In the genomic region with DNA sequence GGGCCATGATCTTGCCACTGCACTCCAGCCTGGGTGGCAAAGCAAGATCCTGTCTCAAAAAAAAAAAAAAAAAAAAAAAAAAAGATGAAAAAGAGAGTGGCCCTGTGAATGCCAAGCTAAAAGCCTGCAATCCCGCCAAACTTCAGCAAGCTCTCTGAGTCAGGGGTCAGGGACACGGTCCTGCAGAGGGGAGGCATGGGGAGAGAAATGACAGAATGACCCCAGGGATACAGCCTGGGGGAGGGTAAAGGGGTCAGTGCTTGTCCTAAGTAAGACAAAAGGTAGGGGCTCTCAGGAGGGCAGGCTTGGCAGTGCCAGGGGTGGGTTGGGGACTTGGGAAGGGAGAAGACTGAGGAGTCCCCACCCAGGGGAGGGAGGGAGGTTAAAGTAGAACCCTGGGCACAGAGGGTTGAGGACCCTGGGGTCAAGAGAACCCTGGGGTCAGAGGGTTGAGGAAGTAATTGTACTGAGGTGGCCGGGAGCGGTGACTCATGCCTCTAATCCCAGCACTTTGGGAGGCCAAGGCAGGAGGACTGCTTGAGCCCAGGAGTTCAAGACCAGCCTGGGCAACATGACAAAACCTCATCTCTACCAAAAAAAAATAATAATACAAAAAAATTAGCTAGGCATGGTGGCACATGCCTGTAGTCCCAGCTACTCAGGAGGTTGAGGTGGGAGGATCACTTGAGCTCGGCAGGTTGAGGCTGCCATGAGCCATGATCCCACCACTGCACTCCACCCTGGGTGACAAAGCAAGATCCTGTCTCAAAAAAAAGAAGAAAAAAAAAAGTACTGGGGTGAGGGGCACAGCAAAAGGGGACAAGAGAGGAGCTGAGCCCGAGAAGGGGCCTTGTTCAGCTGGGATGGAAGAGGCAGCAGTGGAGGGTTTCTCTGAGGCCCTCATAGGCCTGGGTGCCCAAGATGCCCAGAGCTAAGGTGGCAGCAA, we compare ENCODE assay signal across 11 cellular contexts. TPM values are rescaled to one million over a fixed set of nuclear protein-coding genes. Genes with fewer than 3 reads are reported as not detected.
DNase-seq lines count a peak whose midpoint lies in the region; ATAC-seq, FAIRE-seq and TF ChIP-seq lines count a peak whose summit lies in the region.
"Had no signal": no experiment of that assay in that cellular context is flagged by ENCODE, and none has a peak within 500 bp of the region (broad histone marks: within the 10 kb centered on the region; RNA-seq: fewer than 3 reads in every experiment).

No MANE protein-coding gene starts in this region.

- no peak overlapping the region for H2AFZ ChIP-seq in PC-9

- CTCF ChIA-PET in A549 (lab: Yijun Ruan, JAX) (interaction anchor here (0.6 to 8.1 kb wide), 12 partner anchors 11 to 71 kb away, joined by 3 to 67 read pairs (median 4); no protein-coding TSS in a partner anchor), PC-9 (lab: Charles Lee) (interaction anchor here (0.6 to 1.2 kb wide), 5 partner anchors 15 to 60 kb away, joined by 3 to 13 read pairs (median 8); a partner anchor contains a TSS)

- no peaks in the 10 kb centered on the region for H4K20me1 ChIP-seq in PC-9 (ENCODE audit: insufficient read depth)

- ATAC-seq in A549, result no peak

- H3F3A ChIP-seq in PC-9 (ENCODE audit: insufficient read depth, low read depth), result peaks cover 28% of the 10 kb centered on the region; the same call in 1 of the 2 replicates

- no peaks in the 10 kb centered on the region for H3K79me2 ChIP-seq in PC-9 (ENCODE audit: low read depth)

- H3K27ac ChIP-seq in A549 (peak overlapping the region; percentile 71 to 94), PC-9 (peak overlapping the region; percentile 86), prostate gland (peak overlapping the region; percentile 80 to 81)

- H3K36me3 ChIP-seq in PC-9 (ENCODE audit: low read depth) (no peaks in the 10 kb centered on the region), prostate gland (no peaks in the 10 kb centered on the region)

- no peak for TF ChIP-seq EP300 in A549 (IDR thresholded peaks at IDR 0.05)

- intact Hi-C loops in PC-9 (cut with micrococcal nuclease; ENCODE audit: unreplicated experiment) (loop anchor here (2.0 to 5.0 kb wide), 5 partner anchors 27 to 341 kb away; a partner anchor contains a TSS), prostate gland (cut with DNase I) (no loop called here)

- WGBS in A549 (ENCODE audit: missing lambda C conversion rate), result 52% methylated on average over 6 of the region's 6 CpGs
- WGBS in prostate gland, result 63% methylated on average over 6 of the region's 6 CpGs

- H3K4me2 ChIP-seq in A549, result peak overlapping the region; percentile 68
- H3K4me2 ChIP-seq in PC-9, result peak overlapping the region; percentile 59

- TF ChIP-seq CTCF in A549 (IDR thresholded peaks at IDR 0.05) (no peak), PC-9 (conservative IDR thresholded peaks at IDR 0.05) (no peak), prostate gland (IDR thresholded peaks at IDR 0.05) (no peak)

- H3K9me3 ChIP-seq in A549 (no peaks in the 10 kb centered on the region), PC-9 (ENCODE audit: insufficient read depth, low read depth) (no peaks in the 10 kb centered on the region), prostate gland (no peaks in the 10 kb centered on the region)

- no peaks in the 10 kb centered on the region for H3K9me2 ChIP-seq in PC-9 (ENCODE audit: insufficient read depth)

- H3K27me3 ChIP-seq in PC-9 (ENCODE audit: insufficient read depth, low read depth), result no peaks in the 10 kb centered on the region
- no peaks in the 10 kb centered on the region for H3K27me3 ChIP-seq in prostate gland (replicated peaks; ENCODE audit: insufficient read depth)

- DNase-seq in A549 (ENCODE audit: low read depth in 1 of 2, low spot score in 1 of 2), result no peak
- DNase-seq in PC-9, result no peak
- DNase-seq in fibroblast of gingiva (ENCODE audit: low read depth), result peak; percentile 36
- DNase-seq in prostate gland (ENCODE audit: low spot score), result no peak
- no peak for DNase-seq in superior temporal gyrus (ENCODE audit: extremely low spot score)
- no peak for DNase-seq in DMS153 treated with DMSO at 0.1 percent for 48 hours (lab: John Stamatoyannopoulos, UW; ENCODE audit: unreplicated experiment)
- DNase-seq in NCI-H446 treated with DMSO at 0.1 percent for 48 hours (lab: John Stamatoyannopoulos, UW), result no peak
- no peak for DNase-seq in NCI-H2029 treated with DMSO at 0.1 percent for 48 hours (lab: John Stamatoyannopoulos, UW)
- DNase-seq: CD4-positive, CD25-positive, alpha-beta regulatory T cell; NCI-H1092 treated with DMSO at 0.1 percent for 48 hours had no signal

- TSS peak; percentile 29 for BruUV-seq in PC-9 (replicated peaks; lab: Mats Ljungman, UMichigan)

- TF ChIP-seq RAD21 in A549 (conservative IDR thresholded peaks at IDR 0.05 in 1 of 2, IDR thresholded peaks at IDR 0.05 in 1 of 2), result no peak

- TF ChIP-seq POLR2A in A549 (IDR thresholded peaks at IDR 0.05; ENCODE audit: low read length), result no peak
- TF ChIP-seq POLR2A in prostate gland (IDR thresholded peaks at IDR 0.05), result no peak

- POLR2A ChIA-PET in A549 (lab: Yijun Ruan, JAX) (interaction anchor here (0.5 to 1.7 kb wide), 5 partner anchors 8 to 297 kb away, joined by 3 to 6 read pairs (median 3); a partner anchor contains a TSS), PC-9 (lab: Charles Lee; ENCODE audit: unreplicated experiment) (interaction anchor here (0.6 to 1.2 kb wide), 5 partner anchors 8 to 334 kb away, joined by 3 to 6 read pairs (median 3); a partner anchor contains a TSS)

- H3K4me3 ChIP-seq in A549, result no peak overlapping the region
- H3K4me3 ChIP-seq in PC-9, result no peak overlapping the region
- H3K4me3 ChIP-seq in prostate gland, result no peak overlapping the region

- FAIRE-seq in A549 (lab: Jason Lieb, UNC), result no peak

- peaks cover 65% of the 10 kb centered on the region for H3K4me1 ChIP-seq in A549
- H3K4me1 ChIP-seq in PC-9 (replicated peaks; ENCODE audit: insufficient read depth), result peaks cover 42% of the 10 kb centered on the region
- peaks cover 21% of the 10 kb centered on the region for H3K4me1 ChIP-seq in prostate gland (replicated peaks)

TF ChIP-seq in A549, 52 proteins besides CTCF, POLR2A, EP300 and RAD21:
- no peak for TF ChIP-seq EHF (CRISPR knock-in tag; IDR thresholded peaks at IDR 0.05)
- TF ChIP-seq FOSL2 (IDR thresholded peaks at IDR 0.05), result no peak
- peak; percentile 30; the same call in 1 of the 2 replicates for TF ChIP-seq FOSL2 (CRISPR knock-in tag; IDR thresholded peaks at IDR 0.05)

RNA-seq across cellular contexts. Expression of a gene that starts 5.2 kb away (rescaled TPM):
- polyA plus RNA-seq in A549 (2011; rRNA removed), result 6.5 and 6.8 TPM in 2 replicates
- polyA plus RNA-seq in A549 (2012; cell fraction: cytosol; rRNA removed), result 7.5 and 9.0 TPM in 2 replicates
- polyA plus RNA-seq in A549 (2012; cell fraction: nucleus; rRNA removed), result 57.8 and 81.9 TPM in 2 replicates
- 6.5 to 8.4 TPM (median 7.4 TPM) in 3 replicates for polyA plus RNA-seq in A549 (2017; fragmentation: RNase III; extraction: RNeasy Plus Mini Kit Qiagen cat#74134 plus additional on column Dnase treatment)
- polyA minus RNA-seq in A549 (2011; rRNA and poly(A)+ RNA removed), result 6.1 and 7.2 TPM in 2 replicates
- 52.4 and 92.6 TPM in 2 replicates for total RNA-seq in PC-9 (2021)
- 10 to 100 TPM in 1 of 2 donors, 1 to 10 TPM in 1; 8.7 to 32.0 TPM for total RNA-seq in prostate gland
- polyA plus RNA-seq: CD4-positive, CD25-positive, alpha-beta regulatory T cell had no signal

RNA-seq across cellular contexts. Expression of a gene that starts 15.2 kb away (rescaled TPM):
- not detected in 2 replicates for polyA plus RNA-seq in A549 (2011; rRNA removed)
- 0.03 TPM in 1 of 2 replicates, not detected in the other for polyA plus RNA-seq in A549 (2012; cell fraction: cytosol; rRNA removed)
- polyA plus RNA-seq in A549 (2012; cell fraction: nucleus; rRNA removed), result 0.06 and 0.16 TPM in 2 replicates
- 0.09 TPM in 1 of 3 replicates, not detected in the others for polyA plus RNA-seq in A549 (2017; fragmentation: RNase III; extraction: RNeasy Plus Mini Kit Qiagen cat#74134 plus additional on column Dnase treatment)
- not detected in 2 replicates for polyA minus RNA-seq in A549 (2011; rRNA and poly(A)+ RNA removed)
- 0.35 and 0.55 TPM in 2 replicates for total RNA-seq in PC-9 (2021)
- total RNA-seq in prostate gland, result not detected
- total RNA-seq: CD4-positive, CD25-positive, alpha-beta regulatory T cell; fibroblast of villous mesenchyme had no signal

RNA-seq across cellular contexts. Expression of a gene that starts 27.7 kb away (rescaled TPM):
- polyA plus RNA-seq in A549 (2011; rRNA removed) (67.0 and 67.8 TPM in 2 replicates), A549 (2017; fragmentation: RNase III; extraction: RNeasy Plus Mini Kit Qiagen cat#74134 plus additional on column Dnase treatment) (44.6 to 48.8 TPM (median 47.4 TPM) in 3 replicates)
- polyA plus RNA-seq in A549 (2012; cell fraction: cytosol; rRNA removed), result 102 and 107 TPM in 2 replicates
- polyA plus RNA-seq in A549 (2012; cell fraction: nucleus; rRNA removed), result 51.4 and 67.2 TPM in 2 replicates
- 68.0 and 84.2 TPM in 2 replicates for polyA minus RNA-seq in A549 (2011; rRNA and poly(A)+ RNA removed)
- total RNA-seq in PC-9 (2021) (156 and 201 TPM in 2 replicates), prostate gland (100 to 1,000 TPM; 118 to 301 TPM)

RNA-seq across cellular contexts. Expression of a gene that starts 28.5 kb away (rescaled TPM):
- polyA plus RNA-seq in A549 (2011; rRNA removed) (42.2 and 44.5 TPM in 2 replicates), A549 (2017; fragmentation: RNase III; extraction: RNeasy Plus Mini Kit Qiagen cat#74134 plus additional on column Dnase treatment) (79.7 to 86.2 TPM (median 80.9 TPM) in 3 replicates)
- 126 and 154 TPM in 2 replicates for polyA plus RNA-seq in A549 (2012; cell fraction: cytosol; rRNA removed)
- 245 and 302 TPM in 2 replicates for polyA plus RNA-seq in A549 (2012; cell fraction: nucleus; rRNA removed)
- polyA minus RNA-seq in A549 (2011; rRNA and poly(A)+ RNA removed), result 31.4 and 35.3 TPM in 2 replicates
- total RNA-seq in PC-9 (2021) (93.1 and 118 TPM in 2 replicates), prostate gland (10 to 100 TPM; 93.0 to 99.9 TPM)

RNA-seq across cellular contexts. Expression of a gene that starts 35.5 kb away (rescaled TPM):
- polyA plus RNA-seq in A549 (2011; rRNA removed), result 3.0 and 5.2 TPM in 2 replicates
- polyA plus RNA-seq in A549 (2012; cell fraction: cytosol; rRNA removed), result 8.8 and 11.0 TPM in 2 replicates
- 12.8 and 13.3 TPM in 2 replicates for polyA plus RNA-seq in A549 (2012; cell fraction: nucleus; rRNA removed)
- polyA plus RNA-seq in A549 (2017; fragmentation: RNase III; extraction: RNeasy Plus Mini Kit Qiagen cat#74134 plus additional on column Dnase treatment), result 4.8 to 5.4 TPM (median 5.0 TPM) in 3 replicates
- polyA minus RNA-seq in A549 (2011; rRNA and poly(A)+ RNA removed), result 3.5 and 9.3 TPM in 2 replicates
- 10.2 and 12.2 TPM in 2 replicates for total RNA-seq in PC-9 (2021)
- total RNA-seq in prostate gland, result 10 to 100 TPM in 1 of 2 donors, 1 to 10 TPM in 1; 4.1 to 10.7 TPM
